16 cellular contexts compared by ENCODE assay signal in the genomic region with DNA sequence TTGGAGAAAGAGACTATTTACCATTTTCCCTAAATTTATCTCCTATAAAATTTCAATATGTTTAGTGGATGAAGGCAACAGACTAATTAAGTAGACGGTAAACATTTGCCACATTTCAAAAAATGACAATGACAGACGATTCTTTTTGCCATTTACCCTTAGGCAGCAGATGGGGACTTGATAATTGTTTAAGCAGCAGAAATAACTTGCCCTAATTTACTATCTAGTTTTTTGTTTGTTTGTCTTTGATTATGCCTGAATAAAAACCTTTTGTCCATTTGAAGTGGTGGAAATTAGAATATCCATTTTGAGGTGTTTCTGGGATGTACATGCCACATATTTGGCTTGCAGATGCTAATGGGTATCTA.
"Had no signal": no experiment of that assay in that cellular context is flagged by ENCODE, and none has a peak within 500 bp of the region (broad histone marks: within the 10 kb centered on the region; RNA-seq: fewer than 3 reads in every experiment).

No MANE protein-coding gene starts in this region.

- DNase-seq: activated CD4-positive, alpha-beta T cell treated with anti-CD3 and anti-CD28 coated beads for 1 hour; activated CD8-positive, alpha-beta memory T cell treated with anti-CD3 and anti-CD28 coated beads for 24 hours; activated gamma-delta T cell; activated T-cell treated with anti-CD3 and anti-CD28 coated beads, Interleukin-2, amount 50 U/mL, for 72 hours; cerebellar nuclear complex; cortex of kidney; erythroblast; heart left ventricle; immature natural killer cell; occipital lobe; spleen; stimulated activated naive B cell treated with anti-CD40 and anti-IgM and Interleukin-4, amounts not matched to agents 10 μg/mL and 1 μg/mL and 100 μg/mL, for 72 hours; upper lobe of left lung; WERI-Rb-1 had no signal

- H3K27me3 ChIP-seq: breast epithelium, heart left ventricle, spleen, upper lobe of left lung had no signal

- H3K9me3 ChIP-seq: breast epithelium, heart left ventricle, spleen, thoracic aorta, upper lobe of left lung had no signal

- H3K27ac ChIP-seq: breast epithelium, heart left ventricle, spleen, thoracic aorta, upper lobe of left lung, WERI-Rb-1 had no signal

- H3K4me1 ChIP-seq: breast epithelium, heart left ventricle, spleen, upper lobe of left lung had no signal

- H3K36me3 ChIP-seq: breast epithelium, heart left ventricle, spleen, thoracic aorta, upper lobe of left lung, WERI-Rb-1 had no signal

- H3K4me3 ChIP-seq: breast epithelium, heart left ventricle, spleen, thoracic aorta, upper lobe of left lung had no signal
